ENCODE assay signal across 1 cellular context in the genomic region with DNA sequence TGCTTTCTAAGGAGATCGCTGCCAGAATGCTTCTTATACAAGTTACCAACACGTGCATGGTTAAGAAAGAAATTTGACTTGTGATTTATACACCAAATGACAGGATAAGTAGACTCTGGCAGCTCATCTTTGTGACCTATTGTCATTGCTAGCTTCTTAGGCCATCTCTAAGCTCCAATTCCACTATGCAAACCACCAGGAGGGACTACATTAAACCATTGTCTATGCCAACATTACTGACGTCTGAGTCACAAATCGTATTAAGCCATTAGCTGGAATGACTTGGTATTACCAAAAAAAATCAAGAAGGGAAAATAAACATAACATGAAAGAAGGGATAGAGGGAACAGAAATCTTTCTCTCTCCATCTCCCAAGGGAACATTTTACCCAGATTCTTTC.
TF ChIP-seq lines count a peak whose summit lies in the region.

No MANE protein-coding gene starts in this region.

TF ChIP-seq in IMR-90, 13 proteins besides CTCF, POLR2A, EP300 and RAD21:
- TF ChIP-seq RFX5 (IDR thresholded peaks at IDR 0.05; ENCODE audit: low read depth, low read length) (no peak), FOS (IDR thresholded peaks at IDR 0.05; ENCODE audit: low read depth, low read length) (no peak), NFE2L2 (IDR thresholded peaks at IDR 0.05; ENCODE audit: low read depth, low read length) (no peak), SMC3 (IDR thresholded peaks at IDR 0.05; ENCODE audit: low read depth, low read length) (no peak), MXI1 (IDR thresholded peaks at IDR 0.05; ENCODE audit: borderline replicate concordance, low read depth, low read length) (no peak), CHD1 (IDR thresholded peaks at IDR 0.05; ENCODE audit: low read depth, low read length) (no peak)
- TF ChIP-seq, protein P1, sequence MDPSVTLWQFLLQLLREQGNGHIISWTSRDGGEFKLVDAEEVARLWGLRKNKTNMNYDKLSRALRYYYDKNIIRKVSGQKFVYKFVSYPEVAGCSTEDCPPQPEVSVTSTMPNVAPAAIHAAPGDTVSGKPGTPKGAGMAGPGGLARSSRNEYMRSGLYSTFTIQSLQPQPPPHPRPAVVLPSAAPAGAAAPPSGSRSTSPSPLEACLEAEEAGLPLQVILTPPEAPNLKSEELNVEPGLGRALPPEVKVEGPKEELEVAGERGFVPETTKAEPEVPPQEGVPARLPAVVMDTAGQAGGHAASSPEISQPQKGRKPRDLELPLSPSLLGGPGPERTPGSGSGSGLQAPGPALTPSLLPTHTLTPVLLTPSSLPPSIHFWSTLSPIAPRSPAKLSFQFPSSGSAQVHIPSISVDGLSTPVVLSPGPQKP (IDR thresholded peaks at IDR 0.05; ENCODE audit: borderline replicate concordance, low read depth, low read length) = no peak
